Comparison of ENCODE assay signal across 19 cellular contexts in genomic region chr7:34662058-34662457, GRCh38. TPM values are rescaled to one million over a fixed set of nuclear protein-coding genes. Genes with fewer than 3 reads are reported as not detected.
DNase-seq lines count a peak whose midpoint lies in the region; ATAC-seq and TF ChIP-seq lines count a peak whose summit lies in the region.
"Had no signal": no experiment of that assay in that cellular context is flagged by ENCODE, and none has a peak within 500 bp of the region (broad histone marks: within the 10 kb centered on the region; RNA-seq: fewer than 3 reads in every experiment).

No MANE protein-coding gene starts in this region.

- H3K4me3 Mint-ChIP-seq in H9 = no peak overlapping the region; a peak in 1 of 5 replicates
- H3K4me3 Mint-ChIP-seq in WTC11 = no peak overlapping the region
- H3K4me3 Mint-ChIP-seq: B cell; CD8-positive, alpha-beta T cell had no signal

- no peak for TF ChIP-seq CTCF in H9 (conservative IDR thresholded peaks at IDR 0.05)
- TF ChIP-seq CTCF in WTC11 (IDR thresholded peaks at IDR 0.05) = no peak

- no peak overlapping the region for H3K4ac ChIP-seq in H9 (ENCODE audit: low read depth, low read length)

- no peak overlapping the region for H3K23ac ChIP-seq in H9 (ENCODE audit: insufficient read length, low read depth, low read length)

- no peaks in the 10 kb centered on the region for H3K79me2 ChIP-seq in H9 (ENCODE audit: insufficient read depth, low read length)

- no peak overlapping the region for H3K27ac ChIP-seq in H9 (ENCODE audit: insufficient read length, low read depth, low read length)
- H3K27ac ChIP-seq: BLaER1 treated with 17β-estradiol and CSF1 and Interleukin-3, amounts not matched to agents 10 nM and 100 nM; HL-60 had no signal

- no peak overlapping the region for H2BK5ac ChIP-seq in H9 (ENCODE audit: insufficient read length, low read length)

- H3K9me3 Mint-ChIP-seq in H9 = no peaks in the 10 kb centered on the region
- H3K9me3 Mint-ChIP-seq in WTC11 = peaks cover 6% of the 10 kb centered on the region; the same call in 1 of the 2 replicates
- H3K9me3 Mint-ChIP-seq: CD8-positive, alpha-beta T cell had no signal

- H4K8ac ChIP-seq in H9 (replicated peaks; ENCODE audit: insufficient read length, low read depth, low read length) = no peak overlapping the region

- H3K4me1 ChIP-seq in H9 (ENCODE audit: insufficient read depth, low read length) = peaks cover 11% of the 10 kb centered on the region; the same call in 1 of the 2 replicates
- H3K4me1 ChIP-seq: BLaER1 treated with 17β-estradiol and CSF1 and Interleukin-3, amounts not matched to agents 10 nM and 100 nM had no signal

- no peak overlapping the region for H3K14ac ChIP-seq in H9 (ENCODE audit: insufficient read depth, low read length)

- no peaks in the 10 kb centered on the region for H3K9me3 ChIP-seq in H9 (ENCODE audit: control insufficient read depth, low read depth, low read length)
- H3K9me3 ChIP-seq: BLaER1 treated with 17β-estradiol and CSF1 and Interleukin-3, amounts not matched to agents 10 nM and 100 nM had no signal

- no peak overlapping the region for H2BK12ac ChIP-seq in H9 (ENCODE audit: insufficient read length, low read depth, low read length)

- no peaks in the 10 kb centered on the region for H3K23me2 ChIP-seq in H9 (ENCODE audit: insufficient read length, low read depth, low read length, poor library complexity, severe bottlenecking)

- ATAC-seq in WTC11 (peak; percentile 25; the same call in 1 of the 2 replicates), GM21737 (IDR thresholded peaks at IDR 0.05; ENCODE audit: unreplicated experiment) (no peak)
- ATAC-seq: CD8-positive, alpha-beta T cell; GM12878 had no signal

- no peak overlapping the region for H4K5ac ChIP-seq in H9 (ENCODE audit: insufficient read length, low read depth, low read length)

- CTCF ChIA-PET in WTC11 (lab: Charles Lee) = interaction anchor here (1.0 to 1.1 kb wide), 2 partner anchors 12 to 27 kb away, joined by 3 to 4 read pairs; no protein-coding TSS in a partner anchor

- H4K91ac ChIP-seq in H9 (ENCODE audit: insufficient read length, low read depth, low read length) = no peak overlapping the region

- H3K9ac ChIP-seq in H9 (ENCODE audit: extremely low read depth, insufficient read length, low read length) = no peak overlapping the region
- H3K9ac ChIP-seq: BLaER1 treated with 17β-estradiol and CSF1 and Interleukin-3, amounts not matched to agents 10 nM and 100 nM had no signal

- H3K18ac ChIP-seq in H9 (ENCODE audit: insufficient read length, low read depth, low read length) = no peak overlapping the region

- POLR2A ChIA-PET in WTC11 (lab: Charles Lee) = no interaction called here

- H3K4me1 Mint-ChIP-seq in H9 (peaks cover 48 to 51% of the 10 kb centered on the region in 2 experiments), WTC11 (peaks cover 46% of the 10 kb centered on the region)
- H3K4me1 Mint-ChIP-seq: B cell had no signal

- DNase-seq in H9 = no peak
- no peak for DNase-seq in WTC11 (ENCODE audit: low spot score)
- peak; percentile 16 for DNase-seq in globus pallidus (ENCODE audit: low spot score)
- DNase-seq in pons (ENCODE audit: low spot score) = peak; percentile 69
- no peak for DNase-seq in RPMI8226
- DNase-seq in iPS-NIHi11 (ENCODE audit: low spot score) = no peak
- DNase-seq: Calu3; CD8-positive, alpha-beta T cell; DMS79 treated with DMSO at 0.1 percent for 48 hours; HCEC 1CT had no signal

- H3K36me3 Mint-ChIP-seq in H9 (ENCODE audit: insufficient read depth in 1 of 3, low read depth in 3 of 3) = no peaks in the 10 kb centered on the region
- H3K36me3 Mint-ChIP-seq in WTC11 = no peaks in the 10 kb centered on the region
- H3K36me3 Mint-ChIP-seq: CD8-positive, alpha-beta T cell had no signal

- no peak overlapping the region for H3T11ph ChIP-seq in H9 (ENCODE audit: low read length)

- H3K56ac ChIP-seq in H9 (ENCODE audit: insufficient read length, low read depth, low read length) = no peak overlapping the region

- H2BK20ac ChIP-seq in H9 (ENCODE audit: low read depth, low read length, poor library complexity, severe bottlenecking) = no peak overlapping the region

- no peak overlapping the region for H2BK15ac ChIP-seq in H9 (ENCODE audit: low read depth, low read length)

- no peak overlapping the region for H2BK120ac ChIP-seq in H9 (ENCODE audit: low read depth, low read length, poor library complexity, severe bottlenecking)

- no peak overlapping the region for H2AK5ac ChIP-seq in H9 (ENCODE audit: insufficient read length, low read length)

- H3K27me3 ChIP-seq in H9 (ENCODE audit: insufficient read depth, low read length) = no peaks in the 10 kb centered on the region; the same call in 1 of the 2 replicates
- H3K27me3 ChIP-seq: BLaER1 treated with 17β-estradiol and CSF1 and Interleukin-3, amounts not matched to agents 10 nM and 100 nM had no signal

- H3K4me2 ChIP-seq in H9 (ENCODE audit: insufficient read depth, insufficient read length, low read length) = peak overlapping the region; percentile 5
- H3K4me2 ChIP-seq: BLaER1 treated with 17β-estradiol and CSF1 and Interleukin-3, amounts not matched to agents 10 nM and 100 nM had no signal

- no peak overlapping the region for H2AFZ ChIP-seq in H9 (ENCODE audit: low read length)

- no peaks in the 10 kb centered on the region for H4K20me1 ChIP-seq in H9 (ENCODE audit: control insufficient read depth, insufficient read depth, insufficient read length)
- H4K20me1 ChIP-seq: BLaER1 treated with 17β-estradiol and CSF1 and Interleukin-3, amounts not matched to agents 10 nM and 100 nM had no signal

- WGBS in H9 (ENCODE audit: extremely low coverage, insufficient read length, low lambda C conversion rate) = 100% methylated on average over 1 of the region's 5 CpGs

- H3K79me1 ChIP-seq in H9 (ENCODE audit: insufficient read depth, low read depth, low read length, poor library complexity, severe bottlenecking) = no peaks in the 10 kb centered on the region

- H3K27ac Mint-ChIP-seq in H9 (peak overlapping the region in 1 of 3 experiments; percentile 21; a peak in 2 of 7 replicates), WTC11 (no peak overlapping the region)
- H3K27ac Mint-ChIP-seq: B cell; CD8-positive, alpha-beta T cell had no signal

- H3K27me3 Mint-ChIP-seq in H9 (ENCODE audit: low read depth) = peaks cover 41% of the 10 kb centered on the region
- H3K27me3 Mint-ChIP-seq in WTC11 (ENCODE audit: low read depth) = peaks cover 86% of the 10 kb centered on the region
- H3K27me3 Mint-ChIP-seq: B cell had no signal

TF ChIP-seq in WTC11, 78 proteins besides CTCF, POLR2A, EP300 and RAD21 (continues in another document):
- TF ChIP-seq ARID4B (CRISPR knock-in tag; IDR thresholded peaks at IDR 0.05; ENCODE audit: borderline replicate concordance) (no peak), AFF4 (CRISPR knock-in tag; IDR thresholded peaks at IDR 0.05; ENCODE audit: borderline replicate concordance) (no peak), ZNF219 (CRISPR knock-in tag; IDR thresholded peaks at IDR 0.05; ENCODE audit: borderline replicate concordance) (no peak)

RNA-seq across cellular contexts. Expression of gene NPSR1, which starts 4.0 kb away (rescaled TPM):
- total RNA-seq in H9 (2021) = not detected in 2 replicates
- total RNA-seq in WTC11 (2021) = not detected in 3 replicates
- total RNA-seq: A172; B cell; Calu3; CD8-positive, alpha-beta T cell; G401; GM12878; H4; HT1080 had no signal

Comparison
In these comparisons a context has a peak if more than half of its experiments do, and no peak if none do; other contexts are left out.
1. DNase-seq: peak in globus pallidus (single experiment) and pons (single experiment); none in H9 (single experiment), WTC11 (single experiment), RPMI8226 (single experiment) and iPS-NIHi11 (single experiment).